16 cellular contexts compared by ENCODE assay signal in the genomic region with DNA sequence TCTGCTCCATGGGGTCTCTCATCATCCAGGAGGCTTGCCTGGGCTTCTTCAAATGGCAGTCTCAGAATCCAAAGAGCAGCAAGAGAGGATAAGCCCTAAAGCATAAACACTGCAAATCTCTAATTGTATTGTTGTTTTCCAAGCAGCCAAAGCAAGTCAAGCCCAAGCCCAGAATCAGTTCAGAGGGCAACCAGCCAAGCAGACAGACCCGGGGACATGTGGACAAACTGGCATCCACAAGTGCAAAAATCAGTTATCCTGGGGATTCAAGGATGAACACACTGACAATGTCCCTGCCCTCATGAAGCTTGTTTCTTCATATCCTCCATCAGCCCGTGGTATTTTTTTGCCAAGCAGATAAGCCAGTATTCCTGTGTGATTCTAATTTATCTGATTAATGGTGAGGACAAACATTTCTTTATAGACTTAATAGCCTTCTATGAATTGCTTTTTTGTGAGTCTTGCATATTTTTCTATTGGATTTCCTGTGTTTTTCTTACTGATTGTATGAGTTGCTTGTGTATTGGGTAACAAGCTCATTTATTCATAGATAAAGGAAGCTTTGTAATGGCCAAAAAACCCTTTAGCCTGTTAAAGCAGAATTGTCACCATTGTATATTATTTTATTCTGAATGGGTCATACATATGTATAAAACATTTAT.
"Had no signal": no experiment of that assay in that cellular context is flagged by ENCODE, and none has a peak within 500 bp of the region (broad histone marks: within the 10 kb centered on the region; RNA-seq: fewer than 3 reads in every experiment).

No MANE protein-coding gene starts in this region.

- DNase-seq: cortex of kidney; effector memory CD8-positive, alpha-beta T cell; gastrocnemius medialis; heart left ventricle; left cardiac atrium; left lung; naive thymus-derived CD8-positive, alpha-beta T cell; sigmoid colon; stimulated activated CD4-positive, alpha-beta T cell treated with anti-CD3 and anti-CD28 coated beads, Interleukin-2, amount 100 ng/mL, for 24 hours; stimulated activated CD4-positive, alpha-beta T cell treated with anti-CD3 and anti-CD28 coated beads, Interleukin-4, amount 100 ng/mL, for 4 hours; stimulated activated naive CD8-positive, alpha-beta T cell treated with anti-CD3 and anti-CD28 coated beads, Interleukin-15, Interleukin-2, amounts not matched to agents 100 U/mL and 50 U/mL, for 24 hours; substantia nigra; testis; tibial artery had no signal

- H3K36me3 Mint-ChIP-seq: naive thymus-derived CD8-positive, alpha-beta T cell; stimulated activated memory B cell treated with anti-CD40 and anti-IgM and Interleukin-4, amounts not matched to agents 10 μg/mL and 1 μg/mL and 100 μg/mL, for 72 hours; type B pancreatic cell had no signal

- H3K4me3 Mint-ChIP-seq: effector memory CD8-positive, alpha-beta T cell; naive thymus-derived CD8-positive, alpha-beta T cell; stimulated activated memory B cell treated with anti-CD40 and anti-IgM and Interleukin-4, amounts not matched to agents 10 μg/mL and 1 μg/mL and 100 μg/mL, for 72 hours; type B pancreatic cell had no signal

- H3K4me1 Mint-ChIP-seq: naive thymus-derived CD8-positive, alpha-beta T cell; stimulated activated memory B cell treated with anti-CD40 and anti-IgM and Interleukin-4, amounts not matched to agents 10 μg/mL and 1 μg/mL and 100 μg/mL, for 72 hours had no signal

- H3K27ac Mint-ChIP-seq: effector memory CD8-positive, alpha-beta T cell; naive thymus-derived CD8-positive, alpha-beta T cell; stimulated activated memory B cell treated with anti-CD40 and anti-IgM and Interleukin-4, amounts not matched to agents 10 μg/mL and 1 μg/mL and 100 μg/mL, for 72 hours; type B pancreatic cell had no signal

- H3K27me3 Mint-ChIP-seq: effector memory CD8-positive, alpha-beta T cell; stimulated activated memory B cell treated with anti-CD40 and anti-IgM and Interleukin-4, amounts not matched to agents 10 μg/mL and 1 μg/mL and 100 μg/mL, for 72 hours; type B pancreatic cell had no signal

- ATAC-seq: effector memory CD8-positive, alpha-beta T cell; gastrocnemius medialis; heart left ventricle; left cardiac atrium; left lung; naive thymus-derived CD8-positive, alpha-beta T cell; stimulated activated memory B cell treated with anti-CD40 and anti-IgM and Interleukin-4, amounts not matched to agents 10 μg/mL and 1 μg/mL and 100 μg/mL, for 72 hours; stimulated activated naive CD8-positive, alpha-beta T cell treated with anti-CD3 and anti-CD28 coated beads, Interleukin-15, Interleukin-2, amounts not matched to agents 100 U/mL and 50 U/mL, for 24 hours had no signal

- H3K9me3 Mint-ChIP-seq: effector memory CD8-positive, alpha-beta T cell had no signal
